In genomic region chr17:2215616-2216364, GRCh38 we compare ENCODE assay signal across 8 cellular contexts.
DNase-seq lines count a peak whose midpoint lies in the region; ATAC-seq and TF ChIP-seq lines count a peak whose summit lies in the region.

No MANE protein-coding gene starts in this region.

- H3K27ac ChIP-seq in suprapubic skin = peak overlapping the region; percentile 89

- peak; percentile 48 for ATAC-seq in GM21360 (IDR thresholded peaks at IDR 0.05; ENCODE audit: unreplicated experiment)
- peak; percentile 99 for ATAC-seq in activated CD8-positive, alpha-beta memory T cell treated with anti-CD3 and anti-CD28 coated beads, Interleukin-2, amount 10 ng/mL, durations not matched to agents 7 days and 5 days
- ATAC-seq in natural killer cell treated with Interleukin-12 subunit alpha and Interleukin-12 subunit beta and Interleukin-15 and Interleukin-18, amount 100 ng/mL, for 72 hours = peak; percentile 96 to 98

- peaks cover 16% of the 10 kb centered on the region for H3K36me3 Mint-ChIP-seq in activated CD8-positive, alpha-beta memory T cell treated with anti-CD3 and anti-CD28 coated beads, Interleukin-2, amount 10 ng/mL, durations not matched to agents 7 days and 5 days
- H3K36me3 Mint-ChIP-seq in natural killer cell treated with Interleukin-12 subunit alpha and Interleukin-12 subunit beta and Interleukin-15 and Interleukin-18, amount 100 ng/mL, for 72 hours = peaks cover 4% of the 10 kb centered on the region

- CTCF ChIA-PET in activated CD8-positive, alpha-beta memory T cell treated with anti-CD3 and anti-CD28 coated beads, Interleukin-2, amount 10 ng/mL, durations not matched to agents 7 days and 5 days (lab: Charles Lee) = interaction anchor here (1.0 to 4.3 kb wide), 9 partner anchors 16 to 159 kb away, joined by 3 to 32 read pairs (median 4); partner anchors contain the start of genes HIC1, SMG6 and SRR

- H3K4me3 ChIP-seq in suprapubic skin = peak overlapping the region; percentile 14

- H3K9me3 Mint-ChIP-seq in activated CD8-positive, alpha-beta memory T cell treated with anti-CD3 and anti-CD28 coated beads, Interleukin-2, amount 10 ng/mL, durations not matched to agents 7 days and 5 days (ENCODE audit: low read depth) = no peaks in the 10 kb centered on the region
- no peaks in the 10 kb centered on the region for H3K9me3 Mint-ChIP-seq in natural killer cell treated with Interleukin-12 subunit alpha and Interleukin-12 subunit beta and Interleukin-15 and Interleukin-18, amount 100 ng/mL, for 72 hours

- peak overlapping the region; percentile 89 for H3K27ac Mint-ChIP-seq in activated CD8-positive, alpha-beta memory T cell treated with anti-CD3 and anti-CD28 coated beads, Interleukin-2, amount 10 ng/mL, durations not matched to agents 7 days and 5 days
- H3K27ac Mint-ChIP-seq in natural killer cell treated with Interleukin-12 subunit alpha and Interleukin-12 subunit beta and Interleukin-15 and Interleukin-18, amount 100 ng/mL, for 72 hours = peak overlapping the region; percentile 89 to 91

- WGBS in suprapubic skin = 56% methylated on average over 18 of the region's 18 CpGs

- H3K27me3 ChIP-seq in suprapubic skin = no peaks in the 10 kb centered on the region

- no peak for TF ChIP-seq EP300 in suprapubic skin (IDR thresholded peaks at IDR 0.05)

- no peak for TF ChIP-seq POLR2A in suprapubic skin (IDR thresholded peaks at IDR 0.05)

- peaks cover 66% of the 10 kb centered on the region for H3K4me1 Mint-ChIP-seq in activated CD8-positive, alpha-beta memory T cell treated with anti-CD3 and anti-CD28 coated beads, Interleukin-2, amount 10 ng/mL, durations not matched to agents 7 days and 5 days
- peaks cover 31 to 45% of the 10 kb centered on the region in 2 donors for H3K4me1 Mint-ChIP-seq in natural killer cell treated with Interleukin-12 subunit alpha and Interleukin-12 subunit beta and Interleukin-15 and Interleukin-18, amount 100 ng/mL, for 72 hours (ENCODE audit: low read depth in 2 of 2)

- no peak for TF ChIP-seq CTCF in suprapubic skin (IDR thresholded peaks at IDR 0.05)

- no peaks in the 10 kb centered on the region for H3K36me3 ChIP-seq in suprapubic skin

- H3K4me3 Mint-ChIP-seq in activated CD8-positive, alpha-beta memory T cell treated with anti-CD3 and anti-CD28 coated beads, Interleukin-2, amount 10 ng/mL, durations not matched to agents 7 days and 5 days = peak overlapping the region; percentile 63
- peak overlapping the region; percentile 80 for H3K4me3 Mint-ChIP-seq in natural killer cell treated with Interleukin-12 subunit alpha and Interleukin-12 subunit beta and Interleukin-15 and Interleukin-18, amount 100 ng/mL, for 72 hours

- no peaks in the 10 kb centered on the region for H3K27me3 Mint-ChIP-seq in activated CD8-positive, alpha-beta memory T cell treated with anti-CD3 and anti-CD28 coated beads, Interleukin-2, amount 10 ng/mL, durations not matched to agents 7 days and 5 days
- no peaks in the 10 kb centered on the region for H3K27me3 Mint-ChIP-seq in natural killer cell treated with Interleukin-12 subunit alpha and Interleukin-12 subunit beta and Interleukin-15 and Interleukin-18, amount 100 ng/mL, for 72 hours

- no peaks in the 10 kb centered on the region for H3K9me3 ChIP-seq in suprapubic skin

- DNase-seq in C1 segment of cervical spinal cord (lab: John Stamatoyannopoulos, UW) = peak in 10 of 14 donors; percentile 23 to 58 (median 41)
- peak; percentile 43 to 71 for DNase-seq in Kasumi-1 (lab: John Stamatoyannopoulos, UW)
- peak; percentile 89 for DNase-seq in activated CD8-positive, alpha-beta memory T cell treated with anti-CD3 and anti-CD28 coated beads, Interleukin-2, amount 10 ng/mL, durations not matched to agents 7 days and 5 days
- DNase-seq in epidermal melanocyte (ENCODE audit: insufficient read length, low spot score) = peak; percentile 76
- peak; percentile 79 for DNase-seq in natural killer cell treated with Interleukin-12 subunit alpha and Interleukin-12 subunit beta and Interleukin-15 and Interleukin-18, amount 100 ng/mL, for 72 hours (ENCODE audit: low spot score)
- DNase-seq in suprapubic skin (ENCODE audit: low spot score in 2 of 2) = peak; percentile 79 to 84
- DNase-seq in T1000 (lab: John Stamatoyannopoulos, UW) = no peak

- H3K4me1 ChIP-seq in suprapubic skin = peaks cover 49% of the 10 kb centered on the region

Comparison
In these comparisons a context has a peak if more than half of its experiments do, and no peak if none do; other contexts are left out.
1. ATAC-seq: peak in every context shown above with its lines; median percentile 99 in activated CD8-positive, alpha-beta memory T cell treated with anti-CD3 and anti-CD28 coated beads, Interleukin-2, amount 10 ng/mL, durations not matched to agents 7 days and 5 days; 97 in natural killer cell treated with Interleukin-12 subunit alpha and Interleukin-12 subunit beta and Interleukin-15 and Interleukin-18, amount 100 ng/mL, for 72 hours; 48 in GM21360.